28 cellular contexts compared by ENCODE assay signal in the genomic region with DNA sequence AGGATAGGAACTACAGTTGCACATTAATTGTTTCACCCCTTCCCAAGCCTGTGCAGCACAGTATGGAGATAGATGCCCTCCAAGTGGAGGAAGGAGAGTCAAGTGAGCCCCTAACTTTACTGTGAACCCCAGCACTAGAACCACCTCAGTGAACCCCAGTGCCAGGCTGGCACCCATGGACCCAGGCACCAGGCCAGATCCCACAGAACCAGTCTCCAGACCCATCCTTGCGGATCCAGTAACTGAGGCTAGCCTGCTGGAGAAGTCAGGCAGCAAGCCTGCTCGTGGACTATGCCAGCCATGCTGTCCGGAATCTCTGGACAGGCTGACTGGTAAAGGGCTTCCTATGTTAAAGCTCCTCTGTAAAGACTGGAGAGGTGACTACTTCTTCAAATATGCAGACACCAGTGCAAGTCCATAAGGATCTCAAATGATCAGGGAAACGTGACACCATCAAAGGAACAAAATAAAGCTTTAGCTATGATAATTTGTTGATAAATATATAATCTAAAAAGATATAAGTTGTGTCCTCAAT. TPM values are rescaled to one million over a fixed set of nuclear protein-coding genes. Genes with fewer than 3 reads are reported as not detected.
A peak's percentile ranks its signal among the peaks of the same experiment; 100 is the strongest.
DNase-seq lines count a peak whose midpoint lies in the region; ATAC-seq, FAIRE-seq and TF ChIP-seq lines count a peak whose summit lies in the region.
"Had no signal": no experiment of that assay in that cellular context is flagged by ENCODE, and none has a peak within 500 bp of the region (broad histone marks: within the 10 kb centered on the region; RNA-seq: fewer than 3 reads in every experiment).

No MANE protein-coding gene starts in this region.

- CTCF ChIA-PET in CD8-positive, alpha-beta memory T cell (lab: Charles Lee) = no interaction called here

- POLR2A ChIA-PET in CD8-positive, alpha-beta memory T cell (lab: Charles Lee) = no interaction called here

- H3K9ac ChIP-seq in kidney (ENCODE audit: low read length in 2 of 2) = no peak overlapping the region
- H3K9ac ChIP-seq: parathyroid adenoma had no signal

- H3K4me1 ChIP-seq in kidney (ENCODE audit: control insufficient read depth in 1 of 2, insufficient read depth in 1 of 2, low read depth in 1 of 2, low read length in 2 of 2) (peaks cover 0 to 2% of the 10 kb centered on the region in 2 donors), stomach (peaks cover 0 to 33% (median 13%) of the 10 kb centered on the region in 4 donors)
- H3K4me1 ChIP-seq in CD8-positive, alpha-beta memory T cell (ENCODE audit: insufficient read depth, low read length) = no peaks in the 10 kb centered on the region
- H3K4me1 ChIP-seq: parathyroid adenoma had no signal

- H3K36me3 Mint-ChIP-seq in CD8-positive, alpha-beta memory T cell = peaks cover 37 to 56% (median 41%) of the 10 kb centered on the region in 3 donors

- H3K27ac ChIP-seq in kidney (ENCODE audit: low read depth in 2 of 2, low read length in 2 of 2) = no peak overlapping the region
- no peak overlapping the region for H3K27ac ChIP-seq in stomach
- no peak overlapping the region for H3K27ac ChIP-seq in CD8-positive, alpha-beta memory T cell (ENCODE audit: low read depth, low read length)
- H3K27ac ChIP-seq: esophagus squamous epithelium, heart right ventricle, parathyroid adenoma, sigmoid colon, upper lobe of left lung had no signal

- TF ChIP-seq CTCF in bronchial epithelial cell (IDR thresholded peaks at IDR 0.05; ENCODE audit: insufficient read depth, low read length, severe bottlenecking) (no peak), kidney (IDR thresholded peaks at IDR 0.05; ENCODE audit: borderline replicate concordance, extremely low read depth, insufficient read depth) (no peak), stomach (IDR thresholded peaks at IDR 0.05) (no peak)

- no peaks in the 10 kb centered on the region for H3K36me3 ChIP-seq in bronchial epithelial cell (ENCODE audit: control insufficient read depth, insufficient read depth, low read length)
- no peaks in the 10 kb centered on the region for H3K36me3 ChIP-seq in kidney (ENCODE audit: control insufficient read depth in 1 of 2, insufficient read depth in 2 of 2, low read length in 2 of 2)
- H3K36me3 ChIP-seq in stomach = peaks cover 0 to 8% (median 5%) of the 10 kb centered on the region in 4 donors
- no peaks in the 10 kb centered on the region for H3K36me3 ChIP-seq in CD8-positive, alpha-beta memory T cell (ENCODE audit: insufficient read depth, low read length)
- H3K36me3 ChIP-seq: sigmoid colon, upper lobe of left lung had no signal

- H3K9me3 Mint-ChIP-seq in CD8-positive, alpha-beta memory T cell = peaks cover 0 to 11% (median 5%) of the 10 kb centered on the region in 5 donors

- no peak for TF ChIP-seq EP300 in stomach (IDR thresholded peaks at IDR 0.05)

- no peak for ATAC-seq in HG03095 (IDR thresholded peaks at IDR 0.05; ENCODE audit: unreplicated experiment)
- no peak for ATAC-seq in HG03460 (IDR thresholded peaks at IDR 0.05; ENCODE audit: unreplicated experiment)
- ATAC-seq: heart right ventricle; naive thymus-derived CD4-positive, alpha-beta T cell; Right ventricle myocardium inferior; T-cell had no signal

- no peaks in the 10 kb centered on the region for H3K27me3 ChIP-seq in bronchial epithelial cell (ENCODE audit: control insufficient read depth, insufficient read depth, low read length)
- no peaks in the 10 kb centered on the region for H3K27me3 ChIP-seq in stomach
- no peaks in the 10 kb centered on the region for H3K27me3 ChIP-seq in CD8-positive, alpha-beta memory T cell (ENCODE audit: insufficient read depth, low read length, poor library complexity, severe bottlenecking)
- H3K27me3 ChIP-seq: esophagus squamous epithelium, heart right ventricle, sigmoid colon, upper lobe of left lung had no signal

- H3K4me3 ChIP-seq in bronchial epithelial cell (ENCODE audit: low read depth, low read length) = no peak overlapping the region
- no peak overlapping the region for H3K4me3 ChIP-seq in kidney (ENCODE audit: low read length in 2 of 2)
- no peak overlapping the region for H3K4me3 ChIP-seq in stomach
- H3K4me3 ChIP-seq in CD8-positive, alpha-beta memory T cell (ENCODE audit: low read length) = no peak overlapping the region
- H3K4me3 ChIP-seq: esophagus squamous epithelium, heart right ventricle, lung, sigmoid colon, upper lobe of left lung had no signal

- no peaks in the 10 kb centered on the region for H3K9me3 ChIP-seq in kidney (ENCODE audit: control insufficient read depth in 1 of 2, low read length in 2 of 2)
- H3K9me3 ChIP-seq in stomach = no peaks in the 10 kb centered on the region
- no peaks in the 10 kb centered on the region for H3K9me3 ChIP-seq in CD8-positive, alpha-beta memory T cell (ENCODE audit: low read length)
- H3K9me3 ChIP-seq: esophagus squamous epithelium, sigmoid colon, upper lobe of left lung had no signal

- H3K4me1 Mint-ChIP-seq in CD8-positive, alpha-beta memory T cell = peaks cover 53 to 85% (median 75%) of the 10 kb centered on the region in 3 donors

- intact Hi-C loops in kidney (cut with DNase I) (no loop called here), stomach (cut with DNase I; ENCODE audit: low total_unique reads) (no loop called here)

- no peak overlapping the region for H3K4me3 Mint-ChIP-seq in CD8-positive, alpha-beta memory T cell
- H3K4me3 Mint-ChIP-seq: CD14-positive monocyte; immature natural killer cell; naive thymus-derived CD4-positive, alpha-beta T cell; stimulated activated naive CD8-positive, alpha-beta T cell treated with anti-CD3 and anti-CD28 coated beads, Interleukin-15, Interleukin-2, amounts not matched to agents 100 ng/mL and 50 ng/mL, for 24 hours; T-cell had no signal

- WGBS in stomach, 5 donors = 62 to 86% (median 76%) methylated on average over 4 of the region's 4 CpGs

- DNase-seq in AG08395 (ENCODE audit: low spot score) (peak; percentile 4), HTR-8/SVneo (ENCODE audit: insufficient read length, low spot score) (peak; percentile 3), bronchial epithelial cell (ENCODE audit: low read depth) (peak; percentile 43), kidney (peak; percentile 54), stomach (no peak)
- DNase-seq in CD8-positive, alpha-beta memory T cell = no peak
- DNase-seq: activated CD4-positive, alpha-beta T cell treated with anti-CD3 and anti-CD28 coated beads, Interleukin-2, amount 50 U/mL, for 48 hours; activated T-cell treated with anti-CD3 and anti-CD28 coated beads for 4 hours; amniotic stem cell; cerebellar nuclear complex; DMS153; effector CD8-positive, alpha-beta T cell; esophagus squamous epithelium; heart right ventricle; immature natural killer cell; naive thymus-derived CD4-positive, alpha-beta T cell; NCI-H510A treated with DMSO at 0.1 percent for 48 hours; sigmoid colon; stimulated activated CD4-positive, alpha-beta T cell treated with anti-CD3 and anti-CD28 coated beads, Interleukin-1b, Interleukin-23, amount 100 ng/mL, for 48 hours; T-cell had no signal

- H3K27me3 Mint-ChIP-seq in CD8-positive, alpha-beta memory T cell = no peaks in the 10 kb centered on the region
- H3K27me3 Mint-ChIP-seq: naive thymus-derived CD4-positive, alpha-beta T cell; stimulated activated naive CD8-positive, alpha-beta T cell treated with anti-CD3 and anti-CD28 coated beads, Interleukin-15, Interleukin-2, amounts not matched to agents 100 ng/mL and 50 ng/mL, for 24 hours; T-cell had no signal

- no peak for TF ChIP-seq POLR2A in stomach (IDR thresholded peaks at IDR 0.05)

- FAIRE-seq in HTR-8/SVneo (lab: Jason Lieb, UNC) = no peak
- no peak for FAIRE-seq in bronchial epithelial cell (lab: Jason Lieb, UNC)
- no peak for FAIRE-seq in kidney (lab: Jason Lieb, UNC)

- H3K27ac Mint-ChIP-seq in CD8-positive, alpha-beta memory T cell = no peak overlapping the region
- H3K27ac Mint-ChIP-seq: immature natural killer cell; stimulated activated naive CD8-positive, alpha-beta T cell treated with anti-CD3 and anti-CD28 coated beads, Interleukin-15, Interleukin-2, amounts not matched to agents 100 ng/mL and 50 ng/mL, for 24 hours; T-cell had no signal

RNA-seq across cellular contexts. Expression of a gene that starts 27.7 kb away (rescaled TPM):
- 30.3 and 52.9 TPM in 2 replicates for total RNA-seq in bronchial epithelial cell
- total RNA-seq in kidney = 66.8 TPM
- 18.0 TPM for polyA plus RNA-seq in kidney (ENCODE audit: insufficient read depth, low read depth, low replicate concordance)
- total RNA-seq in stomach = 100 to 1,000 TPM in 1 of 5 donors, 10 to 100 TPM in 4; 24.9 to 550 (median 68.3) TPM
- polyA plus RNA-seq in stomach = 10 to 100 TPM; 13.2 to 27.2 (median 18.2) TPM
- total RNA-seq in CD8-positive, alpha-beta memory T cell = 10 to 100 TPM; 57.4 to 63.1 TPM
- 57.5 TPM for polyA plus RNA-seq in CD8-positive, alpha-beta memory T cell

RNA-seq across cellular contexts. Expression of a gene that starts 28.1 kb away (rescaled TPM):
- total RNA-seq in bronchial epithelial cell (11.6 and 25.0 TPM in 2 replicates), kidney (34.8 TPM), stomach (100 to 1,000 TPM in 1 of 5 donors, 10 to 100 TPM in 3, under 1 TPM in 1; 0.58 to 125 (median 32.7) TPM)
- polyA plus RNA-seq in kidney (ENCODE audit: insufficient read depth, low read depth, low replicate concordance) (36.1 TPM), stomach (10 to 100 TPM; 21.7 to 27.0 (median 21.8) TPM)
- total RNA-seq in CD8-positive, alpha-beta memory T cell = 10 to 100 TPM; 36.4 to 41.1 TPM
- polyA plus RNA-seq in CD8-positive, alpha-beta memory T cell = 34.9 TPM

Comparison
In these comparisons a context has a peak if more than half of its experiments do, and no peak if none do; other contexts are left out.
1. DNase-seq: peak in AG08395 (single experiment), HTR-8/SVneo (single experiment), bronchial epithelial cell (single experiment) and kidney (single experiment); none in stomach (single experiment) and CD8-positive, alpha-beta memory T cell (0 of 5).